ENCODE assay signal across 27 cellular contexts in genomic region chr16:79468236-79468635, GRCh38.
"Had no signal": no experiment of that assay in that cellular context is flagged by ENCODE, and none has a peak within 500 bp of the region (broad histone marks: within the 10 kb centered on the region; RNA-seq: fewer than 3 reads in every experiment).

No MANE protein-coding gene starts in this region.

- H3K27ac ChIP-seq: breast epithelium, epithelial cell of prostate, skin epidermis, thoracic aorta, uterus had no signal

- H3K27me3 Mint-ChIP-seq: activated CD4-positive, alpha-beta memory T cell treated with anti-CD3 and anti-CD28 coated beads, Interleukin-2, amount 10 ng/mL, durations not matched to agents 7 days and 5 days; activated T-helper 17 cell treated with anti-CD3 and anti-CD28 coated beads, Interleukin-2, amount 50 U/mL, for 72 hours had no signal

- H3K9me3 Mint-ChIP-seq: activated CD4-positive, alpha-beta memory T cell treated with anti-CD3 and anti-CD28 coated beads, Interleukin-2, amount 10 ng/mL, durations not matched to agents 7 days and 5 days; activated naive CD8-positive, alpha-beta T cell treated with anti-CD3 and anti-CD28 coated beads, Interleukin-2, amount 50 U/mL, for 24 hours; activated T-cell treated with anti-CD3 and anti-CD28 coated beads, Interleukin-2, amount 50 U/mL, for 24 hours; stimulated activated effector memory CD8-positive, alpha-beta T cell treated with anti-CD3 and anti-CD28 coated beads, Interleukin-12 subunit alpha, Interleukin-12 subunit beta, amount 100 ng/mL, for 72 hours; stimulated activated naive CD8-positive, alpha-beta T cell treated with anti-CD3 and anti-CD28 coated beads, Interleukin-15, Interleukin-2, amounts not matched to agents 100 ng/mL and 50 ng/mL, for 24 hours had no signal

- H3K36me3 ChIP-seq: breast epithelium, thoracic aorta, uterus had no signal

- H3K9me3 ChIP-seq: breast epithelium, thoracic aorta, uterus had no signal

- H3K4me3 Mint-ChIP-seq: activated CD4-positive, alpha-beta memory T cell treated with anti-CD3 and anti-CD28 coated beads, Interleukin-2, amount 10 ng/mL, durations not matched to agents 7 days and 5 days; activated CD4-positive, alpha-beta T cell treated with anti-CD3 and anti-CD28 coated beads, Interleukin-2, amount 10 ng/mL, durations not matched to agents 7 days and 5 days; activated naive CD8-positive, alpha-beta T cell treated with anti-CD3 and anti-CD28 coated beads, Interleukin-2, amount 50 U/mL, for 24 hours; activated T-cell treated with anti-CD3 and anti-CD28 coated beads, Interleukin-2, amount 50 U/mL, for 24 hours; activated T-helper 17 cell treated with anti-CD3 and anti-CD28 coated beads, Interleukin-2, amount 50 U/mL, for 72 hours; nephron; stimulated activated effector memory CD8-positive, alpha-beta T cell treated with anti-CD3 and anti-CD28 coated beads, Interleukin-12 subunit alpha, Interleukin-12 subunit beta, amount 100 ng/mL, for 72 hours; stimulated activated naive CD8-positive, alpha-beta T cell treated with anti-CD3 and anti-CD28 coated beads, Interleukin-15, Interleukin-2, amounts not matched to agents 100 ng/mL and 50 ng/mL, for 24 hours had no signal

- ATAC-seq: activated naive CD8-positive, alpha-beta T cell treated with anti-CD3 and anti-CD28 coated beads, Interleukin-2, amount 50 U/mL, for 24 hours; activated T-helper 17 cell treated with anti-CD3 and anti-CD28 coated beads, Interleukin-2, amount 50 U/mL, for 72 hours; left ventricle myocardium superior; right cardiac atrium; stimulated activated effector memory CD8-positive, alpha-beta T cell treated with anti-CD3 and anti-CD28 coated beads, Interleukin-12 subunit alpha, Interleukin-12 subunit beta, amount 100 ng/mL, for 72 hours had no signal

- H3K27ac Mint-ChIP-seq: activated CD4-positive, alpha-beta memory T cell treated with anti-CD3 and anti-CD28 coated beads, Interleukin-2, amount 10 ng/mL, durations not matched to agents 7 days and 5 days; activated CD4-positive, alpha-beta T cell treated with anti-CD3 and anti-CD28 coated beads, Interleukin-2, amount 10 ng/mL, durations not matched to agents 7 days and 5 days; activated naive CD8-positive, alpha-beta T cell treated with anti-CD3 and anti-CD28 coated beads, Interleukin-2, amount 50 U/mL, for 24 hours; activated T-cell treated with anti-CD3 and anti-CD28 coated beads, Interleukin-2, amount 50 U/mL, for 24 hours; activated T-helper 17 cell treated with anti-CD3 and anti-CD28 coated beads, Interleukin-2, amount 50 U/mL, for 72 hours; nephron; stimulated activated effector memory CD8-positive, alpha-beta T cell treated with anti-CD3 and anti-CD28 coated beads, Interleukin-12 subunit alpha, Interleukin-12 subunit beta, amount 100 ng/mL, for 72 hours; stimulated activated naive CD8-positive, alpha-beta T cell treated with anti-CD3 and anti-CD28 coated beads, Interleukin-15, Interleukin-2, amounts not matched to agents 100 ng/mL and 50 ng/mL, for 24 hours had no signal

- H3K4me3 ChIP-seq: breast epithelium, skin epidermis, thoracic aorta, uterus had no signal

- H3K27me3 ChIP-seq: breast epithelium, uterus had no signal

- H3K4me1 ChIP-seq: breast epithelium, uterus had no signal

- H3K36me3 Mint-ChIP-seq: stimulated activated effector memory CD8-positive, alpha-beta T cell treated with anti-CD3 and anti-CD28 coated beads, Interleukin-12 subunit alpha, Interleukin-12 subunit beta, amount 100 ng/mL, for 72 hours had no signal

- H3K4me1 Mint-ChIP-seq: activated CD4-positive, alpha-beta T cell treated with anti-CD3 and anti-CD28 coated beads, Interleukin-2, amount 10 ng/mL, durations not matched to agents 7 days and 5 days; activated naive CD8-positive, alpha-beta T cell treated with anti-CD3 and anti-CD28 coated beads, Interleukin-2, amount 50 U/mL, for 24 hours; activated T-helper 17 cell treated with anti-CD3 and anti-CD28 coated beads, Interleukin-2, amount 50 U/mL, for 72 hours; stimulated activated effector memory CD8-positive, alpha-beta T cell treated with anti-CD3 and anti-CD28 coated beads, Interleukin-12 subunit alpha, Interleukin-12 subunit beta, amount 100 ng/mL, for 72 hours had no signal

- DNase-seq: activated CD4-positive, alpha-beta memory T cell treated with anti-CD3 and anti-CD28 coated beads, Interleukin-2, amount 10 ng/mL, durations not matched to agents 7 days and 5 days; activated CD4-positive, alpha-beta T cell treated with anti-CD3 and anti-CD28 coated beads for 1 hour; activated CD4-positive, alpha-beta T cell treated with anti-CD3 and anti-CD28 coated beads, Interleukin-2, amount 10 ng/mL, durations not matched to agents 7 days and 5 days; activated CD8-positive, alpha-beta memory T cell treated with anti-CD3 and anti-CD28 coated beads, Interleukin-2, amount 50 U/mL, for 48 hours; activated gamma-delta T cell treated with Interleukin-2 at 50 U/mL for 16 hours; activated naive CD4-positive, alpha-beta T cell treated with anti-CD3 and anti-CD28 coated beads, Interleukin-2, amount 50 U/mL, for 16 hours; activated naive CD8-positive, alpha-beta T cell treated with anti-CD3 and anti-CD28 coated beads, Interleukin-2, amount 50 U/mL, for 24 hours; activated T-cell treated with anti-CD3 and anti-CD28 coated beads, Interleukin-2, amount 50 U/mL, for 24 hours; central memory CD4-positive, alpha-beta T cell; dermis blood vessel endothelial cell; effector CD8-positive, alpha-beta T cell; glutamatergic neuron; left ventricle myocardium superior; right cardiac atrium; stimulated activated CD4-positive, alpha-beta T cell treated with anti-CD3 and anti-CD28 coated beads, Interleukin-12 subunit alpha, Interleukin-12 subunit beta, amount 100 ng/mL, for 4 hours; stimulated activated CD4-positive, alpha-beta T cell treated with anti-CD3 and anti-CD28 coated beads, Interleukin-4, amount 100 ng/mL, for 24 hours; T-helper 2 cell; trophoblast cell; uterus had no signal
